In the genomic region with DNA sequence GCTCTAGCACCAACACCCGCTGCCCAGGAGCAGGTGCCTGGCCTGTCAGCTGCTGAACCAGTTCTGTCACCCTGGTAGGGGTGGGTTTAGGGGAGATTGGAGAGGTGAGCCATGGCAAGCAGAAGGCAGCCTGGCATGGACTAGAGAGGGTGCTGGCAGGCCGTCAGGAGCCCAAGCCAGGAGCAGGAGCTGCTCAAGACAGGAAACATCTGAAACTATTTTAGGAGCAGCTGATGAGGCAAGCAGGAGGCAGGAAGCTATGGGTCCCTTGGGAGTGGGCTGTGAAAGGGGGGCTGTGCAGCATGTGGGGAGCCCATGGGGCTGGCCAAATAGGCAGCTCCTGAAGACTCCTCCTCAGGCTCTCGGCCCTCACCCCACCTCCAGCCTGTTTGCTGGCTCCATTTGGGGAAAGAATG, we compare ENCODE assay signal across 8 cellular contexts. TPM values are rescaled to one million over a fixed set of nuclear protein-coding genes. Genes with fewer than 3 reads are reported as not detected.
A peak's percentile ranks its signal among the peaks of the same experiment; 100 is the strongest.
DNase-seq lines count a peak whose midpoint lies in the region; ATAC-seq and TF ChIP-seq lines count a peak whose summit lies in the region.

No MANE protein-coding gene starts in this region.

- H3K4me1 ChIP-seq in psoas muscle = peaks cover 38% of the 10 kb centered on the region

- no peaks in the 10 kb centered on the region for H3K9me3 ChIP-seq in T-helper 17 cell (ENCODE audit: control insufficient read depth, low read length, poor library complexity, severe bottlenecking)
- no peaks in the 10 kb centered on the region for H3K9me3 ChIP-seq in psoas muscle

- H3K4me1 Mint-ChIP-seq in activated CD4-positive, alpha-beta T cell treated with anti-CD3 and anti-CD28 coated beads, Interleukin-2, amount 10 ng/mL, durations not matched to agents 7 days and 5 days = peaks cover 42% of the 10 kb centered on the region
- H3K4me1 Mint-ChIP-seq in T-helper 17 cell = peaks cover 36% of the 10 kb centered on the region

- no peak for DNase-seq in activated CD4-positive, alpha-beta T cell treated with anti-CD3 and anti-CD28 coated beads, Interleukin-2, amount 10 ng/mL, durations not matched to agents 7 days and 5 days
- no peak for DNase-seq in activated CD4-positive, alpha-beta T cell treated with anti-CD3 and anti-CD28 coated beads, Interleukin-2, amount 50 U/mL, for 1 hour
- DNase-seq in T-helper 17 cell = no peak
- DNase-seq in globus pallidus (ENCODE audit: low spot score) = peak; percentile 58
- DNase-seq in psoas muscle = peak; percentile 87 to 94
- no peak for DNase-seq in GM19240 (ENCODE audit: insufficient read length, low spot score)
- DNase-seq in NCI-H2227 treated with DMSO at 0.1 percent for 48 hours (lab: John Stamatoyannopoulos, UW) = no peak

- H3K27me3 ChIP-seq in psoas muscle (ENCODE audit: insufficient read depth in 3 of 3, low read length in 2 of 3) = no peaks in the 10 kb centered on the region

- CTCF ChIA-PET in activated CD4-positive, alpha-beta T cell treated with anti-CD3 and anti-CD28 coated beads, Interleukin-2, amount 10 ng/mL, durations not matched to agents 7 days and 5 days (lab: Charles Lee) = interaction anchor here (0.7 to 1.9 kb wide), 6 partner anchors 11 to 52 kb away, joined by 3 to 9 read pairs (median 3); a partner anchor contains a TSS

- peak overlapping the region; percentile 93 for H3K27ac ChIP-seq in psoas muscle

- peaks cover 0 to 7% of the 10 kb centered on the region in 2 donors for H3K36me3 ChIP-seq in psoas muscle (ENCODE audit: insufficient read depth in 1 of 2, low read depth in 1 of 2)

- POLR2A ChIA-PET in activated CD4-positive, alpha-beta T cell treated with anti-CD3 and anti-CD28 coated beads, Interleukin-2, amount 10 ng/mL, durations not matched to agents 7 days and 5 days (lab: Charles Lee) = interaction anchor here (1.0 kb wide), 1 partner anchor 34 kb away, joined by 3 read pairs; no protein-coding TSS in a partner anchor

- no peak overlapping the region for H3K4me3 Mint-ChIP-seq in activated CD4-positive, alpha-beta T cell treated with anti-CD3 and anti-CD28 coated beads, Interleukin-2, amount 10 ng/mL, durations not matched to agents 7 days and 5 days
- H3K4me3 Mint-ChIP-seq in T-helper 17 cell = peak overlapping the region; percentile 63

- H3K4me3 ChIP-seq in psoas muscle = peak overlapping the region; percentile 76

- intact Hi-C loops in psoas muscle (cut with DNase I) = no loop called here

- no peak for TF ChIP-seq CTCF in psoas muscle (IDR thresholded peaks at IDR 0.05)

- H3K36me3 Mint-ChIP-seq in activated CD4-positive, alpha-beta T cell treated with anti-CD3 and anti-CD28 coated beads, Interleukin-2, amount 10 ng/mL, durations not matched to agents 7 days and 5 days (ENCODE audit: low read depth) = peaks cover 22% of the 10 kb centered on the region
- peaks cover 6% of the 10 kb centered on the region for H3K36me3 Mint-ChIP-seq in T-helper 17 cell (ENCODE audit: low read depth)

- H3K27me3 Mint-ChIP-seq in activated CD4-positive, alpha-beta T cell treated with anti-CD3 and anti-CD28 coated beads, Interleukin-2, amount 10 ng/mL, durations not matched to agents 7 days and 5 days = peaks cover 14% of the 10 kb centered on the region
- peaks cover 17% of the 10 kb centered on the region for H3K27me3 Mint-ChIP-seq in T-helper 17 cell

- peak overlapping the region; percentile 65 for H3K27ac Mint-ChIP-seq in activated CD4-positive, alpha-beta T cell treated with anti-CD3 and anti-CD28 coated beads, Interleukin-2, amount 10 ng/mL, durations not matched to agents 7 days and 5 days
- H3K27ac Mint-ChIP-seq in T-helper 17 cell = peak overlapping the region; percentile 79

- ATAC-seq in T-helper 17 cell = no peak
- peak; percentile 76 to 79 (median 78) for ATAC-seq in psoas muscle
- no peak for ATAC-seq in GM18868 (IDR thresholded peaks at IDR 0.05; ENCODE audit: unreplicated experiment)

- WGBS in psoas muscle, 3 donors = 0 to 10% (median 6%) methylated on average over 3 of the region's 3 CpGs

- H3K9me3 Mint-ChIP-seq in activated CD4-positive, alpha-beta T cell treated with anti-CD3 and anti-CD28 coated beads, Interleukin-2, amount 10 ng/mL, durations not matched to agents 7 days and 5 days = no peaks in the 10 kb centered on the region

RNA-seq across cellular contexts. Expression of a gene that starts 2.3 kb away (rescaled TPM):
- total RNA-seq in activated CD4-positive, alpha-beta T cell treated with anti-CD3 and anti-CD28 coated beads, Interleukin-2, amount 10 ng/mL, durations not matched to agents 7 days and 5 days = under 1 TPM; 0.46 to 0.60 TPM
- total RNA-seq in T-helper 17 cell (1 to 10 TPM in 1 of 2 donors, under 1 TPM in 1; 0.92 to 5.2 TPM), psoas muscle (10 to 100 TPM in 1 of 4 donors, 1 to 10 TPM in 3; 2.2 to 20.1 (median 3.6) TPM)
- polyA plus RNA-seq in psoas muscle = 1 to 10 TPM; 2.4 to 5.2 (median 3.6) TPM

RNA-seq across cellular contexts. Expression of a gene that starts 5.7 kb away (rescaled TPM):
- under 1 TPM in 1 of 2 experiments, not detected in 1; 0.08 TPM for total RNA-seq in activated CD4-positive, alpha-beta T cell treated with anti-CD3 and anti-CD28 coated beads, Interleukin-2, amount 10 ng/mL, durations not matched to agents 7 days and 5 days
- under 1 TPM in 1 of 2 donors, not detected in 1; 0.37 TPM for total RNA-seq in T-helper 17 cell
- total RNA-seq in psoas muscle = not detected
- polyA plus RNA-seq in psoas muscle = under 1 TPM in 2 of 3 donors, not detected in 1; 0.03 to 0.28 TPM

RNA-seq across cellular contexts. Expression of a gene that starts 8.4 kb away (rescaled TPM):
- 100 to 1,000 TPM; 249 to 256 TPM for total RNA-seq in activated CD4-positive, alpha-beta T cell treated with anti-CD3 and anti-CD28 coated beads, Interleukin-2, amount 10 ng/mL, durations not matched to agents 7 days and 5 days
- 100 to 1,000 TPM; 173 to 198 TPM for total RNA-seq in T-helper 17 cell
- 10 to 100 TPM in 1 of 4 donors, 1 to 10 TPM in 3; 4.9 to 10.4 (median 7.3) TPM for total RNA-seq in psoas muscle
- 1 to 10 TPM; 3.3 to 4.2 (median 4.1) TPM for polyA plus RNA-seq in psoas muscle

RNA-seq across cellular contexts. Expression of a gene that starts 19.0 kb away (rescaled TPM):
- 10 to 100 TPM; 35.7 to 38.9 TPM for total RNA-seq in activated CD4-positive, alpha-beta T cell treated with anti-CD3 and anti-CD28 coated beads, Interleukin-2, amount 10 ng/mL, durations not matched to agents 7 days and 5 days
- total RNA-seq in T-helper 17 cell (10 to 100 TPM; 54.1 to 56.4 TPM), psoas muscle (10 to 100 TPM; 11.6 to 16.1 (median 13.1) TPM)
- polyA plus RNA-seq in psoas muscle = 10 to 100 TPM in 1 of 3 donors, 1 to 10 TPM in 2; 9.1 to 15.5 (median 9.5) TPM

RNA-seq across cellular contexts. Expression of a gene that starts 51.0 kb away (rescaled TPM):
- total RNA-seq in activated CD4-positive, alpha-beta T cell treated with anti-CD3 and anti-CD28 coated beads, Interleukin-2, amount 10 ng/mL, durations not matched to agents 7 days and 5 days = 10 to 100 TPM; 30.9 to 31.0 TPM
- 1 to 10 TPM; 4.8 to 5.5 TPM for total RNA-seq in T-helper 17 cell
- 1 to 10 TPM in 2 of 4 donors, under 1 TPM in 2; 0.36 to 1.2 (median 0.81) TPM for total RNA-seq in psoas muscle
- 1 to 10 TPM; 1.3 to 4.6 (median 2.0) TPM for polyA plus RNA-seq in psoas muscle

Comparison
In these comparisons a context has a peak if more than half of its experiments do, and no peak if none do; other contexts are left out.
1. DNase-seq: peak in globus pallidus (single experiment) and psoas muscle (2 of 2); none in activated CD4-positive, alpha-beta T cell treated with anti-CD3 and anti-CD28 coated beads, Interleukin-2, amount 10 ng/mL, durations not matched to agents 7 days and 5 days (single experiment), activated CD4-positive, alpha-beta T cell treated with anti-CD3 and anti-CD28 coated beads, Interleukin-2, amount 50 U/mL, for 1 hour (single experiment), T-helper 17 cell (0 of 3), GM19240 (single experiment) and NCI-H2227 treated with DMSO at 0.1 percent for 48 hours (single experiment).
2. ATAC-seq: peak in psoas muscle (4 of 4); none in T-helper 17 cell (single experiment) and GM18868 (single experiment).
3. RNA of a gene that starts 8.4 kb away (total RNA-seq): 249 to 256 TPM in activated CD4-positive, alpha-beta T cell treated with anti-CD3 and anti-CD28 coated beads, Interleukin-2, amount 10 ng/mL, durations not matched to agents 7 days and 5 days and 173 to 198 TPM in T-helper 17 cell; 4.9 to 10.4 TPM in psoas muscle; every median in the first group is over 10 times any median in the second.